In genomic region chr18:48851563-48851962, GRCh38 we compare ENCODE assay signal across 10 cellular contexts.
DNase-seq lines count a peak whose midpoint lies in the region; ATAC-seq and TF ChIP-seq lines count a peak whose summit lies in the region.
"Had no signal": no experiment of that assay in that cellular context is flagged by ENCODE, and none has a peak within 500 bp of the region (broad histone marks: within the 10 kb centered on the region; RNA-seq: fewer than 3 reads in every experiment).

No MANE protein-coding gene starts in this region.

- H3K9me3 ChIP-seq in IMR-90 (ENCODE audit: control insufficient read depth, insufficient read depth, low read length) (no peaks in the 10 kb centered on the region), mesenchymal stem cell (ENCODE audit: control insufficient read depth, low read length) (no peaks in the 10 kb centered on the region)
- H3K9me3 ChIP-seq: spleen had no signal

- H3K27ac ChIP-seq in IMR-90 (ENCODE audit: insufficient read depth, low read length), result no peak overlapping the region
- peak overlapping the region; percentile 73 to 88 for H3K27ac ChIP-seq in coronary artery
- H3K27ac ChIP-seq in mesenchymal stem cell (ENCODE audit: low read length, poor library complexity, severe bottlenecking), result peak overlapping the region; percentile 86

- no peak for TF ChIP-seq CTCF in IMR-90 (conservative IDR thresholded peaks at IDR 0.05; ENCODE audit: low read depth, low read length)
- TF ChIP-seq CTCF in coronary artery (IDR thresholded peaks at IDR 0.05), result no peak

- H3K56ac ChIP-seq in IMR-90 (ENCODE audit: extremely low read depth, insufficient read depth, low read length), result no peak overlapping the region

- ATAC-seq in IMR-90 (ENCODE audit: low read depth), result no peak
- no peak for ATAC-seq in HG03439 (IDR thresholded peaks at IDR 0.05; ENCODE audit: unreplicated experiment)

- H4K20me1 ChIP-seq in IMR-90 (ENCODE audit: insufficient read depth, low read length), result peaks cover 13% of the 10 kb centered on the region

- H3K9ac ChIP-seq in IMR-90 (ENCODE audit: low read depth, low read length) (no peak overlapping the region), mesenchymal stem cell (ENCODE audit: low read length) (no peak overlapping the region)

- H3K9me1 ChIP-seq in IMR-90 (ENCODE audit: insufficient read depth, low read length), result peaks cover 22% of the 10 kb centered on the region

- H3K23ac ChIP-seq in IMR-90 (ENCODE audit: low read depth, low read length) (no peak overlapping the region; the same call in 1 of the 2 replicates), mesenchymal stem cell (ENCODE audit: low read length in 2 of 2) (no peak overlapping the region)

- H4K91ac ChIP-seq in IMR-90 (ENCODE audit: insufficient read depth, low read depth, low read length) (no peak overlapping the region; the same call in 1 of the 2 replicates), mesenchymal stem cell (ENCODE audit: low read length) (peak overlapping the region; percentile 85)

- H3K4me1 ChIP-seq in IMR-90 (ENCODE audit: control insufficient read depth, insufficient read depth, low read length) (peaks cover 7% of the 10 kb centered on the region; the same call in 1 of the 2 replicates), mesenchymal stem cell (ENCODE audit: control insufficient read depth, insufficient read depth, low read depth, low read length) (peaks cover 38% of the 10 kb centered on the region)

- H2BK120ac ChIP-seq in IMR-90 (ENCODE audit: low read depth, low read length), result no peak overlapping the region
- H2BK120ac ChIP-seq in mesenchymal stem cell (ENCODE audit: low read depth, low read length), result no peak overlapping the region

- DNase-seq in IMR-90 (no peak), coronary artery (ENCODE audit: low spot score) (no peak), mesenchymal stem cell (peak; percentile 61), superior temporal gyrus (ENCODE audit: extremely low spot score) (peak; percentile 71), NCI-H1417 treated with DMSO at 0.1 percent for 48 hours (lab: John Stamatoyannopoulos, UW) (no peak), AG20443 (ENCODE audit: low spot score) (no peak)
- no peak for DNase-seq in activated T-cell treated with anti-CD3 and anti-CD28 coated beads, Interleukin-2, amount 50 U/mL, for 48 hours
- DNase-seq: NCI-H226, spleen had no signal

- no peak overlapping the region for H3K14ac ChIP-seq in IMR-90 (replicated peaks; ENCODE audit: low read depth, low read length)
- H3K14ac ChIP-seq in mesenchymal stem cell (ENCODE audit: low read length in 2 of 2), result peak overlapping the region in 1 of 2 experiments; percentile 45

- BruUV-seq in IMR-90 (replicated peaks; lab: Mats Ljungman, UMichigan), result no TSS peak

- no peak overlapping the region for H2AK9ac ChIP-seq in IMR-90 (replicated peaks; ENCODE audit: low read depth, low read length, poor library complexity)

- H3K79me1 ChIP-seq in IMR-90 (ENCODE audit: low read depth in 1 of 2, low read length in 2 of 2) (peaks cover 29 to 72% of the 10 kb centered on the region in 2 experiments), mesenchymal stem cell (replicated peaks; ENCODE audit: low read length, poor library complexity, severe bottlenecking) (peaks cover 15% of the 10 kb centered on the region)

- H4K8ac ChIP-seq in IMR-90 (ENCODE audit: low read depth in 2 of 2, low read length in 2 of 2), result peak overlapping the region in 1 of 2 experiments; percentile 22; a peak in 1 of 4 replicates
- H4K8ac ChIP-seq in mesenchymal stem cell (ENCODE audit: low read length), result peak overlapping the region; percentile 42

- POLR2A ChIA-PET in IMR-90 (lab: Charles Lee; ENCODE audit: unreplicated experiment), result no interaction called here

- dilution Hi-C loops in IMR-90 (cut with HindIII; ENCODE audit: low sequenced_read_pairs, unreplicated experiment), result no loop called here

- H3K18ac ChIP-seq in IMR-90 (ENCODE audit: low read depth, low read length), result no peak overlapping the region
- H3K18ac ChIP-seq in mesenchymal stem cell (ENCODE audit: low read depth in 1 of 2, low read length in 2 of 2), result peak overlapping the region; percentile 60 to 84

- in situ Hi-C loops in IMR-90 (cut with MboI; ENCODE audit: low sequenced_read_pairs), result no loop called here

- H2BK5ac ChIP-seq in IMR-90 (ENCODE audit: low read depth, low read length, poor library complexity, severe bottlenecking) (no peak overlapping the region), mesenchymal stem cell (ENCODE audit: low read depth, low read length, poor library complexity, severe bottlenecking) (no peak overlapping the region)

- H3K4me2 ChIP-seq in IMR-90 (ENCODE audit: low read depth, low read length) (no peak overlapping the region), mesenchymal stem cell (ENCODE audit: low read length, poor library complexity, severe bottlenecking) (no peak overlapping the region)

- no peak overlapping the region for H3K4me3 ChIP-seq in IMR-90 (ENCODE audit: insufficient read depth, low read depth, low read length)
- H3K4me3 ChIP-seq in coronary artery, result peak overlapping the region; percentile 30
- no peak overlapping the region for H3K4me3 ChIP-seq in mesenchymal stem cell (ENCODE audit: insufficient read depth in 1 of 2, low read depth in 1 of 2, low read length in 2 of 2)
- H3K4me3 ChIP-seq: spleen had no signal

- H4K5ac ChIP-seq in IMR-90 (ENCODE audit: low read depth, low read length), result no peak overlapping the region

- 0 out of 2 replicates have a peak overlapping the region, but pooled peaks have one; percentile 21 for H3K4ac ChIP-seq in IMR-90 (ENCODE audit: low read depth, low read length)
- H3K4ac ChIP-seq in mesenchymal stem cell (ENCODE audit: low read depth in 1 of 2, low read length in 2 of 2), result peak overlapping the region; percentile 69 to 93

- H3K27me3 ChIP-seq in IMR-90 (ENCODE audit: control insufficient read depth, insufficient read depth, low read length) (no peaks in the 10 kb centered on the region), mesenchymal stem cell (ENCODE audit: control insufficient read depth in 1 of 2, insufficient read depth in 1 of 2, low read length in 2 of 2) (no peaks in the 10 kb centered on the region)
- H3K27me3 ChIP-seq: spleen had no signal

- H3K36me3 ChIP-seq in IMR-90 (ENCODE audit: control insufficient read depth, insufficient read depth, low read length) (peaks cover 17% of the 10 kb centered on the region), mesenchymal stem cell (ENCODE audit: control insufficient read depth in 1 of 2, insufficient read depth in 2 of 2, low read depth in 1 of 2, low read length in 2 of 2) (peaks cover 11 to 18% of the 10 kb centered on the region in 2 experiments)
- H3K36me3 ChIP-seq: spleen had no signal

- TF ChIP-seq POLR2A in IMR-90 (IDR thresholded peaks at IDR 0.05; ENCODE audit: low read depth, low read length), result no peak

- H2BK12ac ChIP-seq in mesenchymal stem cell (ENCODE audit: low read length in 2 of 2), result peak overlapping the region in 1 of 2 experiments; percentile 72

- no peak overlapping the region for H2BK15ac ChIP-seq in IMR-90 (ENCODE audit: low read depth, low read length)
- no peak overlapping the region for H2BK15ac ChIP-seq in mesenchymal stem cell (ENCODE audit: low read depth, poor library complexity, severe bottlenecking)

- intact Hi-C loops in IMR-90 (cut with micrococcal nuclease), result no loop called here

- H2BK20ac ChIP-seq in IMR-90 (ENCODE audit: low read depth, low read length), result no peak overlapping the region

- CTCF ChIA-PET in IMR-90 (lab: Yijun Ruan, JAX), result no interaction called here

- TF ChIP-seq RAD21 in IMR-90 (IDR thresholded peaks at IDR 0.05; ENCODE audit: low read length), result no peak

- H2AK5ac ChIP-seq in IMR-90 (ENCODE audit: low read depth, low read length) (peak overlapping the region; percentile 62; the same call in 1 of the 2 replicates), mesenchymal stem cell (ENCODE audit: low read length, severe bottlenecking) (peak overlapping the region; percentile 31)

- H2AFZ ChIP-seq in IMR-90 (replicated peaks; ENCODE audit: low read length, poor library complexity), result no peak overlapping the region
- no peak overlapping the region for H2AFZ ChIP-seq in mesenchymal stem cell (ENCODE audit: low read depth, low read length)

- 65% methylated on average over 2 of the region's 7 CpGs; no CpG with 5 or more reads in 1 of the 2 experiments for WGBS in IMR-90 (ENCODE audit: extremely low coverage in 2 of 2, insufficient read length in 1 of 2), 2 experiments
- WGBS in mesenchymal stem cell, result 29% methylated on average over 7 of the region's 7 CpGs

TF ChIP-seq in IMR-90, 13 proteins besides CTCF, POLR2A, EP300 and RAD21 (continues in another document):
- TF ChIP-seq MAFK (IDR thresholded peaks at IDR 0.05; ENCODE audit: low read depth, low read length) (no peak), ELK1 (IDR thresholded peaks at IDR 0.05; ENCODE audit: borderline replicate concordance, low read depth, low read length) (no peak), FOS (IDR thresholded peaks at IDR 0.05; ENCODE audit: low read depth, low read length) (no peak), SMC3 (IDR thresholded peaks at IDR 0.05; ENCODE audit: low read depth, low read length) (no peak), CEBPB (IDR thresholded peaks at IDR 0.05; ENCODE audit: low read depth, low read length) (no peak), RFX5 (IDR thresholded peaks at IDR 0.05; ENCODE audit: low read depth, low read length) (no peak), MXI1 (IDR thresholded peaks at IDR 0.05; ENCODE audit: borderline replicate concordance, low read depth, low read length) (no peak), NFE2L2 (IDR thresholded peaks at IDR 0.05; ENCODE audit: low read depth, low read length) (no peak), RCOR1 (IDR thresholded peaks at IDR 0.05; ENCODE audit: insufficient replicate concordance, low read length) (no peak), MAZ (IDR thresholded peaks at IDR 0.05; ENCODE audit: borderline replicate concordance, low read depth, low read length) (no peak), BHLHE40 (IDR thresholded peaks at IDR 0.05; ENCODE audit: low read depth, low read length) (no peak), CHD1 (IDR thresholded peaks at IDR 0.05; ENCODE audit: low read depth, low read length) (no peak)

Comparison
In these comparisons a context has a peak if more than half of its experiments do, and no peak if none do; other contexts are left out.
1. DNase-seq: peak in mesenchymal stem cell (single experiment) and superior temporal gyrus (single experiment); none in IMR-90 (single experiment), coronary artery (single experiment), NCI-H1417 treated with DMSO at 0.1 percent for 48 hours (single experiment), activated T-cell treated with anti-CD3 and anti-CD28 coated beads, Interleukin-2, amount 50 U/mL, for 48 hours (0 of 2) and AG20443 (single experiment).